1 cellular context compared by ENCODE assay signal in the genomic region with DNA sequence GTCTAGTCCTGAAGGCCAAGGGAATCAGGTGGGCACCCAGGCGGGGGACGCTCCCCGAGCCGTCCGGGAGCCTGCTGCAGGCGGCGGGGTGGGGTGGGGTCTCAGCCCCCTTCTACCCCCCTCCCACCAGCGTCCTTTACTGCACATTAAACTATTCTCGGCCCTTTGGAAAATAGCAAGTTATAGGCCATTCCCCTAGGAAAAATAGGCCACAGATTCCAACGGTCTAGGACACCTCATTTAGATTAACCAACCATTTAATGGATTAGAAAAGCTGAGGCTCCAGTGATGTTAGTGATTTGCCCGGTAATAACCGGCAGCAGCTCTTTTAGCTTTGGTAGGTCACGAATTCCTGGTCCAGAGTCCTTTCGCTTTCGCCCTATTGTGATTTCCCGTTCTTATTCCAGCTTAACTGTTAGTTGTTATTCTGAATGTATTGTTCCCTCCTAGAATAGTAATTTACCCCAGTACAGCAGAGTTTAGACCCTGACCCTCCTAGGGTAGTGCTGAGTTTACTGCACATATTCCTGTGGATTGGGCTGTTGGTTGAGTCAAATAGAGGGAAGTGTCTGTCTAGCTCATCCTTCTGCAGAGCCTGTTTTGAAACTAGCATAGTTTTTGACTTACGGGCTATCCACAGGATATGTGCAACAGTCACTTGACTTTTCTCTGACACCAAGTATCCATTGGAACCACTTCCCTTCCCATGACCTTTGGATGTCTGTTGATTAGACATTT.
TF ChIP-seq lines count a peak whose summit lies in the region.

No MANE protein-coding gene starts in this region.

TF ChIP-seq in endothelial cell of umbilical vein, 7 proteins besides CTCF, POLR2A, EP300 and RAD21 (continued from another document):
- TF ChIP-seq EZH2 (IDR thresholded peaks at IDR 0.05; ENCODE audit: borderline replicate concordance, low read depth, low read length, severe bottlenecking), result no peak
